Comparison of ENCODE assay signal across 1 cellular context in genomic region chr3:177114253-177114652, GRCh38.
TF ChIP-seq lines count a peak whose summit lies in the region.

No MANE protein-coding gene starts in this region.

TF ChIP-seq in HepG2, 621 proteins besides CTCF, POLR2A, EP300 and RAD21 (continued from another document):
- TF ChIP-seq ATAD3A (CRISPR knock-in tag; IDR thresholded peaks at IDR 0.05) = no peak
- peak; percentile 76; the same call in 1 of the 2 replicates for TF ChIP-seq ZNF121 (CRISPR knock-in tag; IDR thresholded peaks at IDR 0.05)
- TF ChIP-seq ZMYM3 (CRISPR knock-in tag; IDR thresholded peaks at IDR 0.05) = 0 out of 2 replicates have a peak, but pooled peaks have one; percentile 15
- no peak for TF ChIP-seq ZNF326 (CRISPR knock-in tag; IDR thresholded peaks at IDR 0.05; ENCODE audit: borderline replicate concordance)
